In the genomic region with DNA sequence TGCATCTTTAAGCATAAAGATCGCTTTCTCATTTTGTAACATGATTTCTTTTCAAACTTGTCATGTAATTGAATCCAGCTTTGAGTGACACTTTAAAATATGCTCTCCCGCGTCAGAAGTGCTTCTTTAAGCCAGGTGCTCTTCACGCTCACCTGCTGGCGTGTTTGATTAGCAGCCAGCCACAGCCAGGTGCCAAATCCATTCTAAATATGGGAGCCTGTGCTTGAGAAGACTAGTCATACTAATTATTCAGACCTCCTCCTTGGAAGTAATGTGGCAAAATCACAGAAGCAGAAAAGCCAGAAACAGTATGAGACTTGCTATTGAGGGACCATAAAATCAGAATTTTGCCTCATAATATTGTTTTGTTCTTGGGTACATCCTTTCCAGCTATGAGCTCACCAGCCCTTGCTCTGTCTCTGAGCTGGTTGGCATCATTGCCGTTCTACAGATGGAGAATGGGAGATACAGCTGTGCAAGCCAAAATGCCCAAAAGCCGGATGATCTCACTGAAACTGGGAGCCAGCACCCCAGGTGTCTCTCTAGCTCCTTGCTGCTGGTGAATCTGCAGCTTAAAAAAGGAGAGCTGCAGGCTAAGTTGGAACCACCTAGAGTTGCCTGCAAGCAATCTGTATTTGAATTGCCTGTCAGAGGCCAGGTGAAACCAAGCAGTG, we compare ENCODE assay signal across 1 cellular context.
TF ChIP-seq lines count a peak whose summit lies in the region.

No MANE protein-coding gene starts in this region.

TF ChIP-seq in SK-N-SH, 30 proteins besides CTCF, POLR2A, EP300 and RAD21 (continued from another document):
- TF ChIP-seq, protein P1, sequence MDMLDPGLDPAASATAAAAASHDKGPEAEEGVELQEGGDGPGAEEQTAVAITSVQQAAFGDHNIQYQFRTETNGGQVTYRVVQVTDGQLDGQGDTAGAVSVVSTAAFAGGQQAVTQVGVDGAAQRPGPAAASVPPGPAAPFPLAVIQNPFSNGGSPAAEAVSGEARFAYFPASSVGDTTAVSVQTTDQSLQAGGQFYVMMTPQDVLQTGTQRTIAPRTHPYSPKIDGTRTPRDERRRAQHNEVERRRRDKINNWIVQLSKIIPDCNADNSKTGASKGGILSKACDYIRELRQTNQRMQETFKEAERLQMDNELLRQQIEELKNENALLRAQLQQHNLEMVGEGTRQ (IDR thresholded peaks at IDR 0.05; ENCODE audit: borderline replicate concordance, low read depth, low read length), result no peak
- no peak for TF ChIP-seq FOXJ3 (CRISPR knock-in tag; IDR thresholded peaks at IDR 0.05)
- TF ChIP-seq, protein P2, sequence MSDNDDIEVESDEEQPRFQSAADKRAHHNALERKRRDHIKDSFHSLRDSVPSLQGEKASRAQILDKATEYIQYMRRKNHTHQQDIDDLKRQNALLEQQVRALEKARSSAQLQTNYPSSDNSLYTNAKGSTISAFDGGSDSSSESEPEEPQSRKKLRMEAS (IDR thresholded peaks at IDR 0.05; ENCODE audit: low read depth), result no peak
- no peak for TF ChIP-seq RFX5 (IDR thresholded peaks at IDR 0.05; ENCODE audit: low read length)
- TF ChIP-seq, protein P3, sequence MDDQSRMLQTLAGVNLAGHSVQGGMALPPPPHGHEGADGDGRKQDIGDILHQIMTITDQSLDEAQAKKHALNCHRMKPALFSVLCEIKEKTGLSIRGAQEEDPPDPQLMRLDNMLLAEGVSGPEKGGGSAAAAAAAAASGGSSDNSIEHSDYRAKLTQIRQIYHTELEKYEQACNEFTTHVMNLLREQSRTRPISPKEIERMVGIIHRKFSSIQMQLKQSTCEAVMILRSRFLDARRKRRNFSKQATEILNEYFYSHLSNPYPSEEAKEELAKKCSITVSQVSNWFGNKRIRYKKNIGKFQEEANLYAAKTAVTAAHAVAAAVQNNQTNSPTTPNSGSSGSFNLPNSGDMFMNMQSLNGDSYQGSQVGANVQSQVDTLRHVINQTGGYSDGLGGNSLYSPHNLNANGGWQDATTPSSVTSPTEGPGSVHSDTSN (IDR thresholded peaks at IDR 0.05), result no peak
- TF ChIP-seq ELF1 (IDR thresholded peaks at IDR 0.05), result no peak
- TF ChIP-seq, protein P4, sequence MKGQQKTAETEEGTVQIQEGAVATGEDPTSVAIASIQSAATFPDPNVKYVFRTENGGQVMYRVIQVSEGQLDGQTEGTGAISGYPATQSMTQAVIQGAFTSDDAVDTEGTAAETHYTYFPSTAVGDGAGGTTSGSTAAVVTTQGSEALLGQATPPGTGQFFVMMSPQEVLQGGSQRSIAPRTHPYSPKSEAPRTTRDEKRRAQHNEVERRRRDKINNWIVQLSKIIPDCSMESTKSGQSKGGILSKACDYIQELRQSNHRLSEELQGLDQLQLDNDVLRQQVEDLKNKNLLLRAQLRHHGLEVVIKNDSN (IDR thresholded peaks at IDR 0.05; ENCODE audit: borderline replicate concordance, low read depth), result no peak
- TF ChIP-seq TCF12 (IDR thresholded peaks at IDR 0.05), result no peak
